ENCODE assay signal across 8 cellular contexts in genomic region chr11:64448599-64449380, GRCh38.
DNase-seq lines count a peak whose midpoint lies in the region; ATAC-seq and TF ChIP-seq lines count a peak whose summit lies in the region.

No MANE protein-coding gene starts in this region.

- H3K9me3 Mint-ChIP-seq in neural crest cell: no peaks in the 10 kb centered on the region
- no peaks in the 10 kb centered on the region for H3K9me3 Mint-ChIP-seq in stimulated activated naive CD8-positive, alpha-beta T cell treated with anti-CD3 and anti-CD28 coated beads, Interleukin-15, Interleukin-2, amounts not matched to agents 100 ng/mL and 50 ng/mL, for 24 hours

- TF ChIP-seq CTCF in GM10248 (IDR thresholded peaks at IDR 0.05; ENCODE audit: control extremely low read depth, extremely low read depth, low read depth, missing control alignments) (peak; percentile 92), LNCAP (IDR thresholded peaks at IDR 0.05) (peak; percentile 94), neural crest cell (conservative IDR thresholded peaks at IDR 0.05) (peak; percentile 85)

- CTCF ChIA-PET in GM10248 (lab: Yijun Ruan, JAX): interaction anchor here (0.7 to 4.6 kb wide), 56 partner anchors 10 to 284 kb away, joined by 3 to 49 read pairs (median 4); partner anchors contain the start of gene PRDX5

- ATAC-seq in HG03571 (IDR thresholded peaks at IDR 0.05; ENCODE audit: unreplicated experiment): no peak

- no peak overlapping the region for H3K27ac Mint-ChIP-seq in neural crest cell (ENCODE audit: unreplicated experiment)
- H3K27ac Mint-ChIP-seq in stimulated activated naive CD8-positive, alpha-beta T cell treated with anti-CD3 and anti-CD28 coated beads, Interleukin-15, Interleukin-2, amounts not matched to agents 100 ng/mL and 50 ng/mL, for 24 hours: no peak overlapping the region

- peak overlapping the region; percentile 59 for H3K4me3 Mint-ChIP-seq in neural crest cell
- H3K4me3 Mint-ChIP-seq in stimulated activated naive CD8-positive, alpha-beta T cell treated with anti-CD3 and anti-CD28 coated beads, Interleukin-15, Interleukin-2, amounts not matched to agents 100 ng/mL and 50 ng/mL, for 24 hours: peak overlapping the region; percentile 76

- no peaks in the 10 kb centered on the region for H3K36me3 Mint-ChIP-seq in neural crest cell (ENCODE audit: low read depth)
- H3K36me3 Mint-ChIP-seq in stimulated activated naive CD8-positive, alpha-beta T cell treated with anti-CD3 and anti-CD28 coated beads, Interleukin-15, Interleukin-2, amounts not matched to agents 100 ng/mL and 50 ng/mL, for 24 hours (ENCODE audit: low read depth): no peaks in the 10 kb centered on the region

- peaks cover 29% of the 10 kb centered on the region for H3K27me3 Mint-ChIP-seq in neural crest cell (ENCODE audit: low read depth)
- peaks cover 15% of the 10 kb centered on the region for H3K27me3 Mint-ChIP-seq in stimulated activated naive CD8-positive, alpha-beta T cell treated with anti-CD3 and anti-CD28 coated beads, Interleukin-15, Interleukin-2, amounts not matched to agents 100 ng/mL and 50 ng/mL, for 24 hours

- POLR2A ChIA-PET in GM10248 (lab: Yijun Ruan, JAX): no interaction called here

- DNase-seq in GM10248 (ENCODE audit: extremely low spot score) (peak; percentile 87), SHP77 treated with DMSO at 0.1 percent for 48 hours (lab: John Stamatoyannopoulos, UW) (peak; percentile 32), activated gamma-delta T cell treated with Interleukin-2 at 50 U/mL for 16 hours (peak; percentile 69), foreskin melanocyte (peak; percentile 27), neural crest cell (ENCODE audit: low read depth, low spot score) (peak; percentile 87)

- H3K4me1 Mint-ChIP-seq in neural crest cell: peaks cover 18% of the 10 kb centered on the region
- peaks cover 20% of the 10 kb centered on the region for H3K4me1 Mint-ChIP-seq in stimulated activated naive CD8-positive, alpha-beta T cell treated with anti-CD3 and anti-CD28 coated beads, Interleukin-15, Interleukin-2, amounts not matched to agents 100 ng/mL and 50 ng/mL, for 24 hours (ENCODE audit: low read depth)

Comparison
In these comparisons a context has a peak if more than half of its experiments do, and no peak if none do; other contexts are left out.
1. DNase-seq: peak in every context shown above with its lines; median percentile 87 in GM10248; 87 in neural crest cell; 69 in activated gamma-delta T cell treated with Interleukin-2 at 50 U/mL for 16 hours; 32 in SHP77 treated with DMSO at 0.1 percent for 48 hours; 27 in foreskin melanocyte.